In the genomic region with DNA sequence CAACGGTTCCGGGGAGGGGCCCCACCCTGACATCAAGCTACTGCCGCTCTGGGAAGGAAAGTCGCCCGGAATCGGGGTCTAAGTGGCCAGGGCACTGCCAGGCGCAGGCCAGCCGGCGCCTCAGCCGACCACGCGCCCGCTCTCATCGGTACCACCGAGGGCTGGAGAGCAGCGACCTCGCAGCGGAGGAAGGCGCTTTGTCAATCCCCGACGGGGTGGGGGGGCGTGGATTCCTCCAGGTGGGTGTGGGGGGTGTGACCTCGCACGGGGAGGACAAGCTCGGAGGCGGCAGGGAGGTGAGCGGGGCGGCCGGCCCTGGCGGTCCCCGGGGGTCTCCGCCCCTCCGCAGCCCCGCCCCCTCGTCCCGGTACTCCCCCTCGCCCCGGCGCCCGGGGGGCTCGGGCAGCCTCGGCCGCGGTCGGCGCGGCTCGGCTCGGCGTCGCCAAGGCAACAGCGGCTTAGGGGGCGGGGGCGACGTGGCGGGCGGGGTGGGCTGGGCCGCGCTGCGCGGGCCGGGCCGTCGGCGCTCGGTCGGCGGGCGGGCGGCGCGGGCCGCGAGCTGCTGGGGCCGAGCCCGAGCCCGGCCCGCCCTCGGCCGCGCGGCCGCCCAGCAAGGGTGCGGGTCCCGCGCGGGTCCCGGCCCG, we compare ENCODE assay signal across 8 cellular contexts. TPM values are rescaled to one million over a fixed set of nuclear protein-coding genes. Genes with fewer than 3 reads are reported as not detected.
DNase-seq lines count a peak whose midpoint lies in the region; ATAC-seq and TF ChIP-seq lines count a peak whose summit lies in the region.

No MANE protein-coding gene starts in this region.

- H3K4me1 ChIP-seq in DND-41 (ENCODE audit: insufficient read depth, low read length) (peaks cover 24% of the 10 kb centered on the region), left ventricle myocardium inferior (peaks cover 70% of the 10 kb centered on the region), spleen (peaks cover 20 to 56% (median 38%) of the 10 kb centered on the region in 6 donors)

- H3K27me3 ChIP-seq in DND-41 (ENCODE audit: insufficient read depth, low read length, poor library complexity) (peaks cover 50% of the 10 kb centered on the region), left ventricle myocardium inferior (ENCODE audit: low read depth) (no peaks in the 10 kb centered on the region), spleen (replicated peaks in 1 of 7) (peaks cover 0 to 75% (median 22%) of the 10 kb centered on the region in 7 donors)

- peak overlapping the region; percentile 70 for H3K4me2 ChIP-seq in DND-41 (ENCODE audit: insufficient read depth, low read length)

- intact Hi-C loops in left ventricle myocardium inferior (cut with micrococcal nuclease): loop anchor here (10.0 kb wide), 2 partner anchors 144 to 166 kb away; no protein-coding TSS in a partner anchor
- intact Hi-C loops in spleen (cut with DNase I; ENCODE audit: low total_unique reads): no loop called here

- 3 to 20% (median 5%) methylated on average over 2 to 89 of the region's 89 CpGs for WGBS in spleen, 5 donors

- peaks cover 26% of the 10 kb centered on the region for H4K20me1 ChIP-seq in DND-41 (ENCODE audit: insufficient read depth, low read length)

- peak overlapping the region in 1 of 2 experiments; percentile 49; a peak in 2 of 4 replicates for H3K4me3 ChIP-seq in DND-41 (ENCODE audit: low read depth in 1 of 2, low read length in 2 of 2)
- H3K4me3 ChIP-seq in WI38 (ENCODE audit: low read depth, low read length): peak overlapping the region; percentile 80
- peak overlapping the region; percentile 71 for H3K4me3 ChIP-seq in left ventricle myocardium inferior
- peak overlapping the region in 5 of 8 donors; percentile 19 to 75 (median 53) for H3K4me3 ChIP-seq in spleen

- DNase-seq in DND-41 (peak; percentile 32), left ventricle myocardium inferior (no peak), spleen (peak; percentile 85), EL (no peak)

- no peak for TF ChIP-seq CTCF in DND-41 (IDR thresholded peaks at IDR 0.05; ENCODE audit: borderline replicate concordance, extremely low read depth, low read length, poor library complexity, severe bottlenecking)
- no peak for TF ChIP-seq CTCF in WI38 (IDR thresholded peaks at IDR 0.05; ENCODE audit: low read depth, low read length)
- no peak for TF ChIP-seq CTCF in left ventricle myocardium inferior (IDR thresholded peaks at IDR 0.05; ENCODE audit: borderline replicate concordance)
- TF ChIP-seq CTCF in spleen (IDR thresholded peaks at IDR 0.05 in 8 of 11, conservative IDR thresholded peaks at IDR 0.05 in 3 of 11): no peak

- peak overlapping the region; percentile 26; the same call in 1 of the 2 replicates for H3K9ac ChIP-seq in DND-41 (ENCODE audit: low read depth, low read length)

- ATAC-seq in DND-41 (ENCODE audit: insufficient read depth, low read depth) (peak; percentile 23; the same call in 2 of the 3 replicates), HG02642 (IDR thresholded peaks at IDR 0.05; ENCODE audit: poor library complexity, unreplicated experiment) (peak; percentile 17), GM19397 (IDR thresholded peaks at IDR 0.05; ENCODE audit: unreplicated experiment) (no peak), HG02571 (IDR thresholded peaks at IDR 0.05; ENCODE audit: unreplicated experiment) (no peak)

- H3K27ac ChIP-seq in DND-41 (ENCODE audit: low read length) (no peak overlapping the region), left ventricle myocardium inferior (replicated peaks) (peak overlapping the region; percentile 85), spleen (peak overlapping the region in 1 of 8 donors; percentile 78)

- H3K9me3 ChIP-seq in DND-41 (ENCODE audit: insufficient read depth, low read length, severe bottlenecking) (no peaks in the 10 kb centered on the region), left ventricle myocardium inferior (replicated peaks) (no peaks in the 10 kb centered on the region), spleen (no peaks in the 10 kb centered on the region)

- TF ChIP-seq POLR2A in spleen (IDR thresholded peaks at IDR 0.05): no peak

- no peak overlapping the region for H2AFZ ChIP-seq in DND-41 (ENCODE audit: low read depth, low read length)

- no peaks in the 10 kb centered on the region for H3K79me2 ChIP-seq in DND-41 (ENCODE audit: insufficient read depth, low read length)

- no peaks in the 10 kb centered on the region for H3K36me3 ChIP-seq in DND-41 (ENCODE audit: insufficient read depth, low read length)
- H3K36me3 ChIP-seq in left ventricle myocardium inferior: no peaks in the 10 kb centered on the region
- no peaks in the 10 kb centered on the region for H3K36me3 ChIP-seq in spleen

RNA-seq across cellular contexts. Expression of gene DAB2IP, which starts 47.3 kb away (rescaled TPM):
- total RNA-seq in left ventricle myocardium inferior (50.7 TPM), spleen (10 to 100 TPM; 34.1 to 83.0 (median 48.5) TPM)
- polyA plus RNA-seq in spleen: 10 to 100 TPM in 1 of 3 donors, 1 to 10 TPM in 2; 5.0 to 24.2 (median 6.0) TPM

Comparison
In these comparisons a context has a peak if more than half of its experiments do, and no peak if none do; other contexts are left out.
1. ATAC-seq: peak in DND-41 (single experiment) and HG02642 (single experiment); none in GM19397 (single experiment) and HG02571 (single experiment).
2. DNase-seq: peak in DND-41 (single experiment) and spleen (single experiment); none in left ventricle myocardium inferior (single experiment) and EL (single experiment).